ENCODE assay signal across 38 cellular contexts in the genomic region with DNA sequence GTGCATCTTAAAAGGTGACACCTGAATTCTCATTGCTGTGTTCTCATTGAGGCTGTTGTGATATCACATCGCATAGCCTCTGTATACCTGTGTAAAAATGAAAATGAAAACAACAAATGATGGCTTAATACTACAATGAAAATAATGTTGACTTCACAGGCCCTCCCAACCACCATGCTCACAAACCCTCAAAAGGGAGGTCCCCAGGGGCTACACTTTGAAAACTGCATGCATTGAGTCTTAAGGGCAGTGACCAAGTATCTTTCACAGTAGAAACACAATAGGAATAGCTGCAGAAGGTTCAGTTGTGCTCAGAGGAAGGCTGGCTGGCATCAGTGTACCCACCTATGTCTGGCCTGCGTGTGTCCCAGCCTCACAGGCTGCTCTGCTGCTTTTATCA. TPM values are rescaled to one million over a fixed set of nuclear protein-coding genes. Genes with fewer than 3 reads are reported as not detected.
"Had no signal": no experiment of that assay in that cellular context is flagged by ENCODE, and none has a peak within 500 bp of the region (broad histone marks: within the 10 kb centered on the region; RNA-seq: fewer than 3 reads in every experiment).

No MANE protein-coding gene starts in this region.

- H3K4me3 Mint-ChIP-seq: activated CD4-positive, alpha-beta T cell treated with anti-CD3 and anti-CD28 coated beads for 36 hours; activated CD4-positive, alpha-beta T cell treated with anti-CD3 and anti-CD28 coated beads, Interleukin-2, amount 10 ng/mL, durations not matched to agents 7 days and 5 days; activated CD8-positive, alpha-beta T cell treated with anti-CD3 and anti-CD28 coated beads for 36 hours; activated naive CD8-positive, alpha-beta T cell; central memory CD8-positive, alpha-beta T cell; T-cell; T-helper 2 cell treated with Interferon-gamma antibody and Interleukin-4, amounts not matched to agents 5 μg/mL and 100 μg/mL, for 36 hours; WTC11 had no signal

- DNase-seq: activated CD4-positive, alpha-beta T cell treated with anti-CD3 and anti-CD28 coated beads for 36 hours; activated CD4-positive, alpha-beta T cell treated with anti-CD3 and anti-CD28 coated beads, Interleukin-2, amount 10 ng/mL, durations not matched to agents 7 days and 5 days; activated CD8-positive, alpha-beta T cell treated with anti-CD3 and anti-CD28 coated beads for 36 hours; activated effector memory CD4-positive, alpha-beta T cell treated with anti-CD3 and anti-CD28 coated beads, Interleukin-2, amount 50 U/mL, for 16 hours; activated naive CD4-positive, alpha-beta T cell treated with Interleukin-2 at 50 U/mL for 16 hours; activated T-cell treated with anti-CD3 and anti-CD28 coated beads, Interleukin-2, amount 50 U/mL, for 1 hour; activated T-cell treated with anti-CD3 and anti-CD28 coated beads, Interleukin-2, amount 50 U/mL, for 72 hours; amygdala; colonic mucosa; MM.1S; MV-4-11; NCI-H1092; NCI-H146; NCI-H187; NCI-H2029 treated with DMSO at 0.1 percent for 48 hours; NCI-H2107; NCI-H2171; NCI-H510A; NCI-H526; NCI-H748 treated with DMSO at 0.1 percent for 48 hours; NK-92 treated with Interleukin-12 subunit alpha and Interleukin-12 subunit beta, amount 100 ng/mL, for 24 hours; PC-9; SIG-M5; T-cell had no signal

- ATAC-seq: activated CD4-positive, alpha-beta T cell treated with anti-CD3 and anti-CD28 coated beads for 36 hours; activated CD4-positive, CD25-positive, alpha-beta regulatory T cell treated with anti-CD3 and anti-CD28 coated beads, Interleukin-2, amount 50 U/mL, for 24 hours; activated CD8-positive, alpha-beta T cell treated with anti-CD3 and anti-CD28 coated beads for 36 hours; Right ventricle myocardium inferior; SK-N-SH treated with all-trans-retinoic acid at 6 μM for 48 hours; T-cell; WTC11 had no signal

- H3K27ac Mint-ChIP-seq: activated CD4-positive, alpha-beta T cell treated with anti-CD3 and anti-CD28 coated beads for 36 hours; activated CD8-positive, alpha-beta T cell treated with anti-CD3 and anti-CD28 coated beads for 36 hours; activated naive CD8-positive, alpha-beta T cell; T-cell; WTC11 had no signal

- H3K27ac ChIP-seq: ascending aorta, cardiac muscle cell, colonic mucosa, PC-9, RWPE1 had no signal

- H3K27me3 Mint-ChIP-seq: activated CD4-positive, alpha-beta T cell treated with anti-CD3 and anti-CD28 coated beads for 36 hours; activated CD4-positive, alpha-beta T cell treated with anti-CD3 and anti-CD28 coated beads, Interleukin-2, amount 10 ng/mL, durations not matched to agents 7 days and 5 days; activated CD8-positive, alpha-beta T cell treated with anti-CD3 and anti-CD28 coated beads for 36 hours; activated naive CD8-positive, alpha-beta T cell; activated T-helper 17 cell treated with anti-CD3 and anti-CD28 coated beads, Interleukin-2, amount 50 U/mL, for 72 hours; central memory CD8-positive, alpha-beta T cell; T-cell had no signal

- H3K9me3 Mint-ChIP-seq: activated CD4-positive, alpha-beta T cell treated with anti-CD3 and anti-CD28 coated beads, Interleukin-2, amount 10 ng/mL, durations not matched to agents 7 days and 5 days; activated CD8-positive, alpha-beta T cell treated with anti-CD3 and anti-CD28 coated beads for 36 hours; activated T-cell treated with anti-CD3 and anti-CD28 coated beads, Interleukin-2, amount 50 U/mL, for 72 hours; activated T-helper 17 cell treated with anti-CD3 and anti-CD28 coated beads, Interleukin-2, amount 50 U/mL, for 72 hours; central memory CD8-positive, alpha-beta T cell; T-cell; T-helper 2 cell treated with Interferon-gamma antibody and Interleukin-4, amounts not matched to agents 5 μg/mL and 100 μg/mL, for 36 hours had no signal

- H3K27me3 ChIP-seq: ascending aorta, cardiac muscle cell, colonic mucosa had no signal

- H3K36me3 ChIP-seq: colonic mucosa had no signal

- H3K4me3 ChIP-seq: ascending aorta, cardiac muscle cell, colonic mucosa, PC-9 had no signal

- H3K9me3 ChIP-seq: ascending aorta, colonic mucosa had no signal

- H3K4me1 ChIP-seq: ascending aorta, colonic mucosa had no signal

- H3K4me1 Mint-ChIP-seq: activated CD4-positive, alpha-beta T cell treated with anti-CD3 and anti-CD28 coated beads, Interleukin-2, amount 10 ng/mL, durations not matched to agents 7 days and 5 days; central memory CD8-positive, alpha-beta T cell; T-cell; WTC11 had no signal

RNA-seq across cellular contexts. Expression of a gene that starts 27.6 kb away (rescaled TPM):
- total RNA-seq: activated CD4-positive, alpha-beta T cell treated with anti-CD3 and anti-CD28 coated beads for 36 hours; activated CD4-positive, alpha-beta T cell treated with anti-CD3 and anti-CD28 coated beads, Interleukin-2, amount 10 ng/mL, durations not matched to agents 7 days and 5 days; activated CD8-positive, alpha-beta memory T cell treated with anti-CD3 and anti-CD28 coated beads for 36 hours; activated CD8-positive, alpha-beta T cell treated with anti-CD3 and anti-CD28 coated beads for 36 hours; activated T-cell treated with anti-CD3 and anti-CD28 coated beads, Interleukin-2, amount 50 U/mL, for 72 hours; ascending aorta; chondrocyte; LHCN-M2; PC-9; T-cell had no signal
